10 cellular contexts compared by ENCODE assay signal in the genomic region with DNA sequence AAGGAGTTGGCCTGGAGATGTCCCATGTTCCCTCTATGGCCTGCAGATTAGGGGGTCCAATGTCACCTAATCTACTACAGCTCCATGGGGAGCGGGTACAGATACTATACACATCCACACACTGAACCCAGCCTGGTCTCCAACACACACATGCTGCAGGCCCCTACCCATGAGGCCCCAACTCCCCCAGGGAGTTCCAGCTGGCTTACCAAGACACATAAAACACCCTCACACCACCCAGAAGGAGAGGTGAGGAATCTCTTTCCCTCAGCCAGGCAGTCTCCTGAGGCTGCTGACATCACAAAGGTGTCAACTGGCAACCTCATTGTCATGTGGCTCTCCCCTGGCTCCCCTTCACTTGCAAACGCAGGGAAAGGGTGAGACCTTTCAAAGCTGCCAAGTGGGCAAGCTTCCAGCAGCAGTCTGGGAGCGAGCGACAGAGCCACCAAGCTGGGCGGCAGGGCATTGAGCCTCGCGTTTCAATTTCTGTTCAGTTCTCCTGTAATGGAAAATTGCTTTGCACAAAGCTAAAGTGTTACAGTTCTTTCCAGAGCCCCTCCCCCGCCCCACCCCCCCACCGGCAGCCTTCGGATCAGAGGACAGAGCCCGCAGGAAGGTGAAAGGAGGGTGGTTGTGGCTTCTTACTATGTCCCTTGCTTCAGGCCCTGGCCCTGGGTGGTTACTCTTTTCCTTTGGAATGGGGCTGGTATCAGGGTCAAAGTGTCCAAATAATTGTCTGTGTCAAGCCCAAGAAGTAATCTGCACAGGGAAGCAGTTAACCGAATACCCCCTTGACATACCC. TPM values are rescaled to one million over a fixed set of nuclear protein-coding genes. Genes with fewer than 3 reads are reported as not detected.
DNase-seq lines count a peak whose midpoint lies in the region; ATAC-seq and TF ChIP-seq lines count a peak whose summit lies in the region.
"Had no signal": no experiment of that assay in that cellular context is flagged by ENCODE, and none has a peak within 500 bp of the region (broad histone marks: within the 10 kb centered on the region; RNA-seq: fewer than 3 reads in every experiment).

A gene with protein sequence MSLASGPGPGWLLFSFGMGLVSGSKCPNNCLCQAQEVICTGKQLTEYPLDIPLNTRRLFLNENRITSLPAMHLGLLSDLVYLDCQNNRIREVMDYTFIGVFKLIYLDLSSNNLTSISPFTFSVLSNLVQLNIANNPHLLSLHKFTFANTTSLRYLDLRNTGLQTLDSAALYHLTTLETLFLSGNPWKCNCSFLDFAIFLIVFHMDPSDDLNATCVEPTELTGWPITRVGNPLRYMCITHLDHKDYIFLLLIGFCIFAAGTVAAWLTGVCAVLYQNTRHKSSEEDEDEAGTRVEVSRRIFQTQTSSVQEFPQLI (plus strand): TSS at position 350 of the 802 bp plus-strand sequence. CDS start 297 bp downstream, at position 647.

- H3K27me3 Mint-ChIP-seq in endodermal cell (ENCODE audit: insufficient read depth), result peaks cover 22% of the 10 kb centered on the region

- no peaks in the 10 kb centered on the region for H3K4me1 ChIP-seq in endodermal cell (ENCODE audit: control insufficient read depth, insufficient read depth, low read length)

- no peak within 1 kb of the TSS for H3K4me3 ChIP-seq in endodermal cell (ENCODE audit: low read length)

- DNase-seq in DMS153 treated with DMSO at 0.1 percent for 48 hours (lab: John Stamatoyannopoulos, UW; ENCODE audit: unreplicated experiment), result peak; percentile 98
- DNase-seq in NCI-H2107 (lab: John Stamatoyannopoulos, UW), result peak; percentile 77
- peak; percentile 89 for DNase-seq in endodermal cell
- peak; percentile 88 for DNase-seq in mucosa of gallbladder (ENCODE audit: low spot score)
- DNase-seq in foreskin melanocyte, result no peak
- DNase-seq in activated CD4-positive, alpha-beta T cell treated with anti-CD3 and anti-CD28 coated beads, Interleukin-2, amount 50 U/mL, for 48 hours, result no peak
- DNase-seq: naive thymus-derived CD8-positive, alpha-beta T cell had no signal

- no peak within 1 kb of the TSS for H3K27ac ChIP-seq in endodermal cell (ENCODE audit: low read depth, low read length)

- no peaks in the 10 kb centered on the region for H3K36me3 Mint-ChIP-seq in endodermal cell (ENCODE audit: low read depth)
- H3K36me3 Mint-ChIP-seq: naive thymus-derived CD8-positive, alpha-beta T cell had no signal

- H3K4me1 Mint-ChIP-seq in endodermal cell, result peaks cover 15% of the 10 kb centered on the region
- H3K4me1 Mint-ChIP-seq: naive thymus-derived CD8-positive, alpha-beta T cell had no signal

- H3K27me3 ChIP-seq in endodermal cell (ENCODE audit: control insufficient read depth, insufficient read depth, low read length, poor library complexity, severe bottlenecking), result no peaks in the 10 kb centered on the region

- H3K9me3 ChIP-seq in endodermal cell (ENCODE audit: control insufficient read depth, low read length), result no peaks in the 10 kb centered on the region

- H3K27ac Mint-ChIP-seq in endodermal cell, result no peak within 1 kb of the TSS

- ATAC-seq in GM18907 (IDR thresholded peaks at IDR 0.05; ENCODE audit: unreplicated experiment) (no peak), HG02763 (IDR thresholded peaks at IDR 0.05; ENCODE audit: unreplicated experiment) (no peak)
- ATAC-seq: naive thymus-derived CD8-positive, alpha-beta T cell; Panc1 had no signal

- no peak for TF ChIP-seq CTCF in endodermal cell (conservative IDR thresholded peaks at IDR 0.05)

- 36 to 48% methylated on average over 5 to 12 of the region's 12 CpGs for WGBS in endodermal cell (ENCODE audit: insufficient coverage in 1 of 2, insufficient read length in 1 of 2), 2 experiments

- H3K36me3 ChIP-seq in endodermal cell (ENCODE audit: control insufficient read depth, insufficient read depth, low read length), result no peaks in the 10 kb centered on the region

- no peak within 1 kb of the TSS for H3K4me3 Mint-ChIP-seq in endodermal cell
- H3K4me3 Mint-ChIP-seq: naive thymus-derived CD8-positive, alpha-beta T cell had no signal

- H3K9ac ChIP-seq in endodermal cell (ENCODE audit: extremely low read depth, low read length, poor library complexity, severe bottlenecking), result no peak within 1 kb of the TSS

- H3K9me3 Mint-ChIP-seq in endodermal cell, result no peaks in the 10 kb centered on the region
- H3K9me3 Mint-ChIP-seq: naive thymus-derived CD8-positive, alpha-beta T cell had no signal

RNA-seq across cellular contexts. Expression of the gene that starts here (rescaled TPM):
- total RNA-seq in endodermal cell (not detected), mucosa of gallbladder (not detected)
- polyA plus RNA-seq in endodermal cell (2013, experiment 1 of 2), result not detected
- polyA plus RNA-seq in endodermal cell (2013, experiment 2 of 2), result not detected
- total RNA-seq: naive thymus-derived CD8-positive, alpha-beta T cell had no signal
- polyA plus RNA-seq: naive thymus-derived CD8-positive, alpha-beta T cell had no signal

Comparison
In these comparisons a context has a peak if more than half of its experiments do, and no peak if none do; other contexts are left out.
1. Peak in DNase-seq in endodermal cell; RNA of the gene not detected or under 1 TPM.
2. Peak in DNase-seq in mucosa of gallbladder; RNA of the gene not detected or under 1 TPM.
3. DNase-seq: peak in DMS153 treated with DMSO at 0.1 percent for 48 hours (single experiment) and NCI-H2107 (single experiment); none in foreskin melanocyte (single experiment) and activated CD4-positive, alpha-beta T cell treated with anti-CD3 and anti-CD28 coated beads, Interleukin-2, amount 50 U/mL, for 48 hours (0 of 2).